9 cellular contexts compared by ENCODE assay signal in the genomic region with DNA sequence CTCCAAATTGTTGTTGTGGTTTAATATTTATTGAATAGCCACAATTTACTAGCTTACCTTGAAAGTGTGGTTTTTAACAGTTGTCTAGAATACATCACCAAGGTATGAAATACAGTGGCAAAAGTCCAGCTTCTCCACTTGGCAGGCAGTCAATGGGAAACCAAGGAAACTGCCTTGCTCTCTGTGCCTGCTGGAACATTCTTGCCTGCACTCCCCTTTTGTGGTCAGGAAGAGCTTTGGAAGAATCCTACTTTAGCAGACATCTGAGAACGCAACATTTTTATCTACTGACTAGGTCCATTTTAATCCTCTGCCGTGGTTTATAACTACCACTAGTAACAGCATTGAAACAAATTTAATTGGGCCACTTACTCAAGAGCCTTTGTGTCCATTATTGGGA.
DNase-seq lines count a peak whose midpoint lies in the region; ATAC-seq, FAIRE-seq and TF ChIP-seq lines count a peak whose summit lies in the region.
"Had no signal": no experiment of that assay in that cellular context is flagged by ENCODE, and none has a peak within 500 bp of the region (broad histone marks: within the 10 kb centered on the region; RNA-seq: fewer than 3 reads in every experiment).

No MANE protein-coding gene starts in this region.

- peak; percentile 92 for ATAC-seq in RWPE2 (ENCODE audit: low read depth)

- peak; percentile 79 for FAIRE-seq in H54 (lab: Jason Lieb, UNC)

- H3K27ac ChIP-seq in RWPE2 (ENCODE audit: poor library complexity, severe bottlenecking) = peak overlapping the region; percentile 88

- DNase-seq in H54 (ENCODE audit: insufficient read length, low spot score) = peak; percentile 26
- DNase-seq in RWPE2 (ENCODE audit: low spot score) = peak; percentile 84
- peak; percentile 90 for DNase-seq in fibroblast of peridontal ligament (ENCODE audit: extremely low read depth)
- DNase-seq in smooth muscle cell of the brain vasculature (ENCODE audit: low read depth, low spot score) = peak; percentile 21
- no peak for DNase-seq in NCI-H146 (lab: John Stamatoyannopoulos, UW)
- DNase-seq in posterior vena cava (ENCODE audit: low spot score) = no peak
- DNase-seq in AML-193 (lab: John Stamatoyannopoulos, UW) = no peak
- DNase-seq: cortex of kidney, NCI-H510A treated with DMSO at 0.1 percent for 48 hours had no signal

- H3K9me3 ChIP-seq in RWPE2 (ENCODE audit: severe bottlenecking) = no peaks in the 10 kb centered on the region

- no peaks in the 10 kb centered on the region for H3K36me3 ChIP-seq in RWPE2 (ENCODE audit: low read depth)

- H3K27me3 ChIP-seq in RWPE2 (ENCODE audit: insufficient read depth, poor library complexity, severe bottlenecking) = no peaks in the 10 kb centered on the region

- no peak for TF ChIP-seq POLR2A in H54 (IDR thresholded peaks at IDR 0.05; ENCODE audit: low read depth, low read length)

- peaks cover 25% of the 10 kb centered on the region for H3K4me1 ChIP-seq in RWPE2 (ENCODE audit: insufficient read depth, poor library complexity, severe bottlenecking)

- intact Hi-C loops in posterior vena cava (cut with DNase I) = no loop called here

- TF ChIP-seq CTCF in RWPE2 (IDR thresholded peaks at IDR 0.05; ENCODE audit: poor library complexity, severe bottlenecking) = no peak

- H3K4me3 ChIP-seq in RWPE2 (ENCODE audit: severe bottlenecking) = no peak overlapping the region

Comparison
In these comparisons a context has a peak if more than half of its experiments do, and no peak if none do; other contexts are left out.
1. DNase-seq: peak in H54 (single experiment), RWPE2 (single experiment), fibroblast of peridontal ligament (single experiment) and smooth muscle cell of the brain vasculature (single experiment); none in NCI-H146 (single experiment), posterior vena cava (single experiment) and AML-193 (0 of 2).